ENCODE assay signal across 17 cellular contexts in the genomic region with DNA sequence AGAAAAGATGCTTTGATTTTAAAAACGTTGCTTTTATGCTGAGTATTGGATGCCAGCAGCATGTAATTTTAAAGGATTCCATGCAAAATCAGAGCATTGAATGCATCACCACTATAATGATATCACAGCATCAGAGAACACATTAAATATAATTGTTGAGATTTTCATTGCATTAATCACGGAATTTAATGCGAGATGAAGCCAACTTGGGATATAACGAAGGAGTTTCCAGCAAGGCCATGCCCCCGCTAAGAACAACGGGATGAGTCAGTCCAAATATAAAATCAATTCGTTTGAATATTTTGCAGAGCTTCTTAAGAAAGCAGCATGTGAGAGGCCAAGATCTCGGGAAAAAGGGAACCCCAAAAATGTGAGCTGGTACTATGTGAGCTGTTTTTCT.
DNase-seq lines count a peak whose midpoint lies in the region; ATAC-seq lines count a peak whose summit lies in the region.
"Had no signal": no experiment of that assay in that cellular context is flagged by ENCODE, and none has a peak within 500 bp of the region (broad histone marks: within the 10 kb centered on the region; RNA-seq: fewer than 3 reads in every experiment).

No MANE protein-coding gene starts in this region.

- H3K4me3 ChIP-seq in MG63 = no peak overlapping the region
- H3K4me3 ChIP-seq: BLaER1, GM23248 had no signal

- H3K27me3 ChIP-seq in MG63 = no peaks in the 10 kb centered on the region
- H3K27me3 ChIP-seq: BLaER1 had no signal

- DNase-seq in NCI-H82 (lab: John Stamatoyannopoulos, UW) = peak; percentile 30
- no peak for DNase-seq in NCI-H82 treated with DMSO at 0.1 percent for 48 hours (lab: John Stamatoyannopoulos, UW; ENCODE audit: unreplicated experiment)
- DNase-seq in MG63 = peak; percentile 7
- peak; percentile 10 for DNase-seq in astrocyte of the hippocampus (ENCODE audit: low read depth, low spot score)
- no peak for DNase-seq in Kasumi-1 (lab: John Stamatoyannopoulos, UW)
- DNase-seq in stimulated activated CD4-positive, alpha-beta T cell treated with anti-CD3 and anti-CD28 coated beads, Interleukin-4, amount 100 ng/mL, for 1 hour = no peak
- DNase-seq in left cardiac atrium = no peak
- DNase-seq: Caco-2; CD4-positive, CD25-positive, alpha-beta regulatory T cell; CD8-positive, alpha-beta T cell; DMS 273 treated with DMSO at 0.1 percent for 48 hours; DMS79; GM23248; H7; HCEC 1CT had no signal

- no peaks in the 10 kb centered on the region for H3K36me3 ChIP-seq in MG63
- H3K36me3 ChIP-seq: BLaER1 had no signal

- intact Hi-C loops in left cardiac atrium (cut with DNase I) = no loop called here

- no peaks in the 10 kb centered on the region for H3K9me3 ChIP-seq in MG63
- H3K9me3 ChIP-seq: BLaER1, Caco-2 had no signal

- ATAC-seq in HG02970 (IDR thresholded peaks at IDR 0.05; ENCODE audit: low FRiP score, unreplicated experiment) = no peak
- ATAC-seq in left cardiac atrium = no peak
- ATAC-seq: CD8-positive, alpha-beta T cell had no signal

Comparison
In these comparisons a context has a peak if more than half of its experiments do, and no peak if none do; other contexts are left out.
1. DNase-seq: peak in NCI-H82 (single experiment), MG63 (single experiment) and astrocyte of the hippocampus (single experiment); none in NCI-H82 treated with DMSO at 0.1 percent for 48 hours (single experiment), Kasumi-1 (0 of 2), stimulated activated CD4-positive, alpha-beta T cell treated with anti-CD3 and anti-CD28 coated beads, Interleukin-4, amount 100 ng/mL, for 1 hour (single experiment) and left cardiac atrium (single experiment).